ENCODE assay signal across 8 cellular contexts in genomic region chr1:150516050-150516591, GRCh38. TPM values are rescaled to one million over a fixed set of nuclear protein-coding genes. Genes with fewer than 3 reads are reported as not detected.
DNase-seq lines count a peak whose midpoint lies in the region; ATAC-seq and TF ChIP-seq lines count a peak whose summit lies in the region.

No MANE protein-coding gene starts in this region.

- intact Hi-C loops in Right ventricle myocardium superior (cut with DNase I) (no loop called here), Right ventricle myocardium inferior (cut with DNase I) (no loop called here)

- peak overlapping the region in 4 of 5 donors; percentile 2 to 79 (median 52) for H3K9ac ChIP-seq in subcutaneous abdominal adipose tissue (ENCODE audit: low read length in 5 of 5)

- peak overlapping the region; percentile 88 to 95 (median 91) for H3K4me3 Mint-ChIP-seq in brain

- peak; percentile 1 for ATAC-seq in Right ventricle myocardium superior (ENCODE audit: poor library complexity)
- no peak for ATAC-seq in Right ventricle myocardium inferior

- peak overlapping the region; percentile 65 to 86 (median 74) for H3K4me3 ChIP-seq in subcutaneous abdominal adipose tissue (ENCODE audit: low read depth in 1 of 5, low read length in 5 of 5)

- H3K27me3 ChIP-seq in subcutaneous abdominal adipose tissue (ENCODE audit: control insufficient read depth in 5 of 5, insufficient read depth in 4 of 5, low read length in 5 of 5) = no peaks in the 10 kb centered on the region

- peaks cover 0 to 21% (median 13%) of the 10 kb centered on the region in 5 donors for H3K36me3 ChIP-seq in subcutaneous abdominal adipose tissue (ENCODE audit: control insufficient read depth in 5 of 5, insufficient read depth in 5 of 5, low read length in 5 of 5)

- peaks cover 5% of the 10 kb centered on the region for H3K27me3 Mint-ChIP-seq in brain

- peaks cover 0 to 2% (median 0%) of the 10 kb centered on the region in 5 experiments for H3K9me3 Mint-ChIP-seq in brain

- no peak for TF ChIP-seq CTCF in brain (conservative IDR thresholded peaks at IDR 0.05)

- H3K4me1 Mint-ChIP-seq in brain = peaks cover 41% of the 10 kb centered on the region

- no peaks in the 10 kb centered on the region for H3K36me3 Mint-ChIP-seq in brain

- no peaks in the 10 kb centered on the region for H3K9me3 ChIP-seq in subcutaneous abdominal adipose tissue (ENCODE audit: control insufficient read depth in 5 of 5, low read length in 5 of 5)

- peaks cover 0 to 19% (median 16%) of the 10 kb centered on the region in 5 donors for H3K4me1 ChIP-seq in subcutaneous abdominal adipose tissue (ENCODE audit: control insufficient read depth in 5 of 5, insufficient read depth in 5 of 5, low read length in 5 of 5)

- H3K27ac Mint-ChIP-seq in brain = peak overlapping the region; percentile 83 to 94 (median 93)

- no peak for DNase-seq in Right ventricle myocardium superior
- no peak for DNase-seq in Right ventricle myocardium inferior (ENCODE audit: missing footprints)
- peak; percentile 67 for DNase-seq in NCI-H82 (lab: John Stamatoyannopoulos, UW)
- DNase-seq in left kidney (ENCODE audit: low read depth, low spot score) = peak; percentile 56
- no peak for DNase-seq in AG20443 (ENCODE audit: low spot score)
- DNase-seq in GM19238 (ENCODE audit: insufficient read length, low spot score) = no peak

- no peak overlapping the region for H3K27ac ChIP-seq in subcutaneous abdominal adipose tissue (ENCODE audit: low read depth, low read length)

RNA-seq across cellular contexts. Expression of gene FALEC, which starts 0.6 kb away (rescaled TPM):
- not detected for total RNA-seq in Right ventricle myocardium superior
- total RNA-seq in Right ventricle myocardium inferior = not detected
- not detected for polyA plus RNA-seq in brain (ENCODE audit: insufficient read depth, low read depth, low replicate concordance)

RNA-seq across cellular contexts. Expression of gene ECM1, which starts 8.2 kb away (rescaled TPM):
- 16.7 TPM for total RNA-seq in Right ventricle myocardium superior
- 24.1 TPM for total RNA-seq in Right ventricle myocardium inferior
- 7.3 TPM for polyA plus RNA-seq in brain (ENCODE audit: insufficient read depth, low read depth, low replicate concordance)

RNA-seq across cellular contexts. Expression of gene TARS2, which starts 28.9 kb away (rescaled TPM):
- total RNA-seq in Right ventricle myocardium superior = 28.0 TPM
- total RNA-seq in Right ventricle myocardium inferior = 29.6 TPM
- polyA plus RNA-seq in brain (ENCODE audit: insufficient read depth, low read depth, low replicate concordance) = 32.2 TPM

RNA-seq across cellular contexts. Expression of gene ADAMTSL4, which starts 33.1 kb away (rescaled TPM):
- total RNA-seq in Right ventricle myocardium superior = 64.4 TPM
- 80.3 TPM for total RNA-seq in Right ventricle myocardium inferior
- polyA plus RNA-seq in brain (ENCODE audit: insufficient read depth, low read depth, low replicate concordance) = 2.4 TPM

Comparison
In these comparisons a context has a peak if more than half of its experiments do, and no peak if none do; other contexts are left out.
1. DNase-seq: peak in NCI-H82 (single experiment) and left kidney (single experiment); none in Right ventricle myocardium superior (single experiment), Right ventricle myocardium inferior (single experiment), AG20443 (single experiment) and GM19238 (single experiment).